9 cellular contexts compared by ENCODE assay signal in genomic region chrX:133986008-133986683, GRCh38. TPM values are rescaled to one million over a fixed set of nuclear protein-coding genes. Genes with fewer than 3 reads are reported as not detected.
A peak's percentile ranks its signal among the peaks of the same experiment; 100 is the strongest.
DNase-seq lines count a peak whose midpoint lies in the region; TF ChIP-seq lines count a peak whose summit lies in the region.
"Had no signal": no experiment of that assay in that cellular context is flagged by ENCODE, and none has a peak within 500 bp of the region (broad histone marks: within the 10 kb centered on the region; RNA-seq: fewer than 3 reads in every experiment).

No MANE protein-coding gene starts in this region.

- peak overlapping the region; percentile 49 for H2BK12ac ChIP-seq in trophoblast cell (ENCODE audit: low read length)

- no peak overlapping the region for H4K12ac ChIP-seq in trophoblast cell (ENCODE audit: low read depth, low read length)

- no peak overlapping the region for H3K14ac ChIP-seq in trophoblast cell (ENCODE audit: low read length)

- no peak overlapping the region for H2BK5ac ChIP-seq in trophoblast cell (ENCODE audit: low read depth, low read length, poor library complexity)

- H2AFZ ChIP-seq in SK-N-SH (ENCODE audit: low read depth) (0 out of 2 replicates have a peak overlapping the region, but pooled peaks have one; percentile 31), trophoblast cell (ENCODE audit: insufficient read depth, low read length, poor library complexity) (no peak overlapping the region)

- no peak overlapping the region for H4K91ac ChIP-seq in trophoblast cell (ENCODE audit: low read depth, low read length)

- no peak overlapping the region for H3K18ac ChIP-seq in trophoblast cell (ENCODE audit: low read length)

- no peaks in the 10 kb centered on the region for H3K9me2 ChIP-seq in SK-N-SH

- POLR2A ChIA-PET in SK-N-SH (lab: Yijun Ruan, JAX), result interaction anchor here (0.7 kb wide), 1 partner anchor 12 kb away, joined by 3 read pairs; no protein-coding TSS in a partner anchor

- H3K4me2 ChIP-seq in SK-N-SH, result peak overlapping the region; percentile 55
- peak overlapping the region; percentile 62 for H3K4me2 ChIP-seq in trophoblast cell (ENCODE audit: low read length)

- H4K20me1 ChIP-seq in SK-N-SH (ENCODE audit: insufficient read depth), result no peaks in the 10 kb centered on the region

- no peak for TF ChIP-seq RAD21 in SK-N-SH (IDR thresholded peaks at IDR 0.05; ENCODE audit: low read length)

- H3K9ac ChIP-seq in SK-N-SH (no peak overlapping the region), trophoblast cell (ENCODE audit: low read length) (no peak overlapping the region)

- H3K79me1 ChIP-seq in trophoblast cell (ENCODE audit: low read length), result no peaks in the 10 kb centered on the region

- TF ChIP-seq CTCF in SK-N-SH (IDR thresholded peaks at IDR 0.05) (no peak), fibroblast of villous mesenchyme (IDR thresholded peaks at IDR 0.05; ENCODE audit: insufficient read depth, low read depth, low read length) (no peak)

- no peaks in the 10 kb centered on the region for H3K9me3 ChIP-seq in SK-N-SH
- no peaks in the 10 kb centered on the region for H3K9me3 ChIP-seq in trophoblast cell (ENCODE audit: insufficient read depth, low read depth, low read length)

- no peak overlapping the region for H2BK120ac ChIP-seq in trophoblast cell (ENCODE audit: insufficient read depth, low read length, poor library complexity)

- H3K4ac ChIP-seq in trophoblast cell (ENCODE audit: low read depth, low read length), result no peak overlapping the region

- no peak overlapping the region for H3K23ac ChIP-seq in trophoblast cell (ENCODE audit: low read length)

- no peak for TF ChIP-seq EP300 in SK-N-SH (IDR thresholded peaks at IDR 0.05; ENCODE audit: borderline replicate concordance in 1 of 2, low read depth in 1 of 2, low read length in 1 of 2)

- H3K36me3 ChIP-seq in H7 (replicated peaks; ENCODE audit: control insufficient read depth, insufficient read depth, low read length) (no peaks in the 10 kb centered on the region), SK-N-SH (replicated peaks in 1 of 2; ENCODE audit: control insufficient read depth in 1 of 2, insufficient read depth in 2 of 2, low read length in 1 of 2) (no peaks in the 10 kb centered on the region), trophoblast cell (ENCODE audit: control insufficient read depth in 1 of 2, insufficient read depth in 2 of 2, low read length in 2 of 2) (no peaks in the 10 kb centered on the region)

- H3K27me3 ChIP-seq in H7 (ENCODE audit: control insufficient read depth, insufficient read depth, low read length) (peaks cover 18% of the 10 kb centered on the region), SK-N-SH (ENCODE audit: insufficient read depth) (peaks cover 35% of the 10 kb centered on the region; the same call in 1 of the 2 replicates), trophoblast cell (ENCODE audit: insufficient read depth, low read length) (peaks cover 18% of the 10 kb centered on the region)

- peak overlapping the region; percentile 54 for H3K4me3 ChIP-seq in H7 (ENCODE audit: insufficient read depth, low read depth, low read length)
- H3K4me3 ChIP-seq in SK-N-SH (ENCODE audit: low read depth in 2 of 2, low read length in 1 of 2), result peak overlapping the region in 1 of 2 experiments; percentile 43; a peak in 2 of 4 replicates
- peak overlapping the region; percentile 27 for H3K4me3 ChIP-seq in fibroblast of villous mesenchyme (ENCODE audit: low read depth, low read length)
- H3K4me3 ChIP-seq in trophoblast cell (ENCODE audit: low read depth, low read length), result no peak overlapping the region
- H3K4me3 ChIP-seq: GM12878 had no signal

- no peaks in the 10 kb centered on the region for H3F3A ChIP-seq in SK-N-SH (replicated peaks; ENCODE audit: insufficient read depth)

- H4K8ac ChIP-seq in trophoblast cell (ENCODE audit: low read depth, low read length), result no peak overlapping the region

- H3K4me1 ChIP-seq in SK-N-SH (ENCODE audit: control insufficient read depth in 1 of 2, insufficient read depth in 2 of 2, low read depth in 1 of 2, low read length in 1 of 2) (no peaks in the 10 kb centered on the region; a peak in 1 of 4 replicates), trophoblast cell (ENCODE audit: control insufficient read depth in 1 of 2, insufficient read depth in 2 of 2, low read length in 2 of 2) (peaks cover 14 to 17% of the 10 kb centered on the region in 2 experiments)

- no peak for DNase-seq in H7
- DNase-seq in SK-N-SH, result no peak
- no peak for DNase-seq in fibroblast of villous mesenchyme (ENCODE audit: low read depth)
- DNase-seq in trophoblast cell, result no peak
- DNase-seq in NCI-H82 (lab: John Stamatoyannopoulos, UW), result no peak
- DNase-seq in NCI-H187 (lab: John Stamatoyannopoulos, UW), result no peak
- DNase-seq in GOT3 (lab: John Stamatoyannopoulos, UW), result no peak
- no peak for DNase-seq in cortex of kidney (lab: John Stamatoyannopoulos, UW)

- H3K27ac ChIP-seq in SK-N-SH (ENCODE audit: low read depth in 2 of 2, low read length in 1 of 2), result no peak overlapping the region; a peak in 1 of 4 replicates
- no peak overlapping the region for H3K27ac ChIP-seq in trophoblast cell (ENCODE audit: low read depth, low read length)

- H2AK5ac ChIP-seq in trophoblast cell (ENCODE audit: low read length), result no peak overlapping the region

- CTCF ChIA-PET in SK-N-SH (lab: Yijun Ruan, JAX), result no interaction called here

- H3K79me2 ChIP-seq in SK-N-SH (ENCODE audit: insufficient read depth) (no peaks in the 10 kb centered on the region), trophoblast cell (ENCODE audit: control insufficient read depth, insufficient read depth, low read length, poor library complexity) (no peaks in the 10 kb centered on the region)

- 12% methylated on average over 13 of the region's 14 CpGs for WGBS in SK-N-SH (ENCODE audit: low lambda C conversion rate)
- no CpG with 5 or more reads among the region's 14 CpGs for WGBS in trophoblast cell (ENCODE audit: extremely low coverage, insufficient coverage, insufficient read length)

TF ChIP-seq in SK-N-SH, 30 proteins besides CTCF, POLR2A, EP300 and RAD21:
- no peak for TF ChIP-seq POLR2AphosphoS5 (IDR thresholded peaks at IDR 0.05; ENCODE audit: low read depth, low read length)
- no peak for TF ChIP-seq USF1 (IDR thresholded peaks at IDR 0.05; ENCODE audit: borderline replicate concordance, low read depth)
- TF ChIP-seq JUND (IDR thresholded peaks at IDR 0.05), result no peak

RNA-seq across cellular contexts. Expression of gene GPC3, which starts 0.8 kb away (rescaled TPM):
- total RNA-seq in H7 (2014; rRNA removed; shearing (Covaris generic)), result 73.2 and 81.0 TPM in 2 replicates
- polyA plus RNA-seq in SK-N-SH (2012; rRNA removed), result 0.86 and 1.4 TPM in 2 replicates
- polyA plus RNA-seq in SK-N-SH (2012; cell fraction: cytosol; rRNA removed), result 1.3 and 1.7 TPM in 2 replicates
- polyA plus RNA-seq in SK-N-SH (2012; cell fraction: nucleus; rRNA removed), result 0.45 and 0.58 TPM in 2 replicates
- 0.32 TPM in 1 of 2 replicates, not detected in the other for total RNA-seq in fibroblast of villous mesenchyme
- polyA plus RNA-seq in trophoblast cell (2013), result 28.0 and 29.3 TPM in 2 replicates

Comparison
In these comparisons a context has a peak if more than half of its experiments do, and no peak if none do; other contexts are left out.
1. RNA of gene GPC3, which starts 0.8 kb away (total RNA-seq): 73.2 to 81.0 TPM in H7; 0.32 TPM in fibroblast of villous mesenchyme; every median in the first group is over 10 times any median in the second.